In genomic region chr17:17120294-17120693, GRCh38 we compare ENCODE assay signal across 8 cellular contexts.
DNase-seq lines count a peak whose midpoint lies in the region; ATAC-seq and TF ChIP-seq lines count a peak whose summit lies in the region.
"Had no signal": no experiment of that assay in that cellular context is flagged by ENCODE, and none has a peak within 500 bp of the region (broad histone marks: within the 10 kb centered on the region; RNA-seq: fewer than 3 reads in every experiment).

No MANE protein-coding gene starts in this region.

- no peaks in the 10 kb centered on the region for H3K36me3 Mint-ChIP-seq in activated naive CD8-positive, alpha-beta T cell

- DNase-seq in right atrium auricular region (ENCODE audit: low spot score) (no peak), stomach (no peak)
- DNase-seq: cerebellar nuclear complex had no signal

- H3K4me3 ChIP-seq in HEK293 (ENCODE audit: low read depth, low read length) (no peak overlapping the region), right atrium auricular region (no peak overlapping the region), stomach (no peak overlapping the region)

- H3K4me3 Mint-ChIP-seq in activated naive CD8-positive, alpha-beta T cell: no peak overlapping the region

- POLR2A ChIA-PET in HEK293 (lab: Yijun Ruan, JAX): no interaction called here

- CTCF ChIA-PET in HEK293 (lab: Yijun Ruan, JAX): interaction anchor here (0.5 to 4.8 kb wide), 6 partner anchors 10 to 120 kb away, joined by 3 to 20 read pairs (median 3); no protein-coding TSS in a partner anchor

- no peaks in the 10 kb centered on the region for H3K9me3 Mint-ChIP-seq in activated naive CD8-positive, alpha-beta T cell (ENCODE audit: low read depth)

- ATAC-seq in HG03095 (IDR thresholded peaks at IDR 0.05; ENCODE audit: unreplicated experiment): no peak
- no peak for ATAC-seq in GM19351 (IDR thresholded peaks at IDR 0.05; ENCODE audit: unreplicated experiment)
- no peak for ATAC-seq in HG03280 (IDR thresholded peaks at IDR 0.05; ENCODE audit: unreplicated experiment)

- 38 to 65% (median 51%) methylated on average over 4 of the region's 4 CpGs for WGBS in stomach, 5 donors

- no peaks in the 10 kb centered on the region for H3K9me3 ChIP-seq in HEK293 (ENCODE audit: control insufficient read depth, insufficient read depth, low read depth, low read length)
- H3K9me3 ChIP-seq in right atrium auricular region: no peaks in the 10 kb centered on the region
- no peaks in the 10 kb centered on the region for H3K9me3 ChIP-seq in stomach

- peak overlapping the region; percentile 94 for H3K27ac Mint-ChIP-seq in activated naive CD8-positive, alpha-beta T cell

- H3K4me1 ChIP-seq in HEK293 (ENCODE audit: control insufficient read depth, insufficient read depth, low read length) (no peaks in the 10 kb centered on the region), right atrium auricular region (peaks cover 2 to 62% of the 10 kb centered on the region in 2 donors), stomach (peaks cover 51 to 90% (median 70%) of the 10 kb centered on the region in 4 donors)

- H3K27ac ChIP-seq in HEK293 (ENCODE audit: extremely low read depth, low read depth, low read length) (0 out of 2 replicates have a peak overlapping the region, but pooled peaks have one; percentile 5), right atrium auricular region (peak overlapping the region; percentile 42 to 60), stomach (peak overlapping the region; percentile 32 to 86 (median 79))

- intact Hi-C loops in stomach (cut with DNase I; ENCODE audit: low total_unique reads): no loop called here

- no peak for TF ChIP-seq EP300 in stomach (IDR thresholded peaks at IDR 0.05)

- no peak for TF ChIP-seq POLR2A in stomach (IDR thresholded peaks at IDR 0.05)

- H3K4me1 Mint-ChIP-seq in activated naive CD8-positive, alpha-beta T cell (ENCODE audit: low read depth): peaks cover 80% of the 10 kb centered on the region

- H3K36me3 ChIP-seq in HEK293 (ENCODE audit: control insufficient read depth in 2 of 2, insufficient read depth in 1 of 2, low read length in 2 of 2) (no peaks in the 10 kb centered on the region; a peak in 1 of 3 replicates), right atrium auricular region (no peaks in the 10 kb centered on the region), stomach (no peaks in the 10 kb centered on the region)

- no peaks in the 10 kb centered on the region for H3K27me3 Mint-ChIP-seq in activated naive CD8-positive, alpha-beta T cell

- H3K27me3 ChIP-seq in right atrium auricular region: no peaks in the 10 kb centered on the region
- H3K27me3 ChIP-seq in stomach: no peaks in the 10 kb centered on the region

- TF ChIP-seq CTCF in HEK293 (tag by site-specific recombination; IDR thresholded peaks at IDR 0.05) (no peak), right atrium auricular region (IDR thresholded peaks at IDR 0.05) (no peak), stomach (IDR thresholded peaks at IDR 0.05) (no peak)

TF ChIP-seq in HEK293, 187 proteins besides CTCF, POLR2A, EP300 and RAD21 (continues in another document):
- TF ChIP-seq ZNF394 (tag by site-specific recombination; IDR thresholded peaks at IDR 0.05; ENCODE audit: borderline replicate concordance) (no peak), ZNF843 (tag by site-specific recombination; IDR thresholded peaks at IDR 0.05) (no peak), GLI4 (tag by site-specific recombination; IDR thresholded peaks at IDR 0.05) (no peak), GLIS2 (tag by site-specific recombination; IDR thresholded peaks at IDR 0.05) (no peak), ZNF23 (tag by site-specific recombination; IDR thresholded peaks at IDR 0.05; ENCODE audit: borderline replicate concordance) (no peak), ZNF341 (tag by site-specific recombination; IDR thresholded peaks at IDR 0.05; ENCODE audit: low read depth) (no peak), ZNF155 (tag by site-specific recombination; IDR thresholded peaks at IDR 0.05) (no peak), ZNF398 (tag by site-specific recombination; IDR thresholded peaks at IDR 0.05) (no peak), ZNF677 (tag by site-specific recombination; IDR thresholded peaks at IDR 0.05) (no peak), ZNF449 (tag by site-specific recombination; IDR thresholded peaks at IDR 0.05) (no peak), ZSCAN4 (tag by site-specific recombination; IDR thresholded peaks at IDR 0.05) (no peak), ZNF514 (tag by site-specific recombination; IDR thresholded peaks at IDR 0.05) (no peak), ZNF518A (tag by site-specific recombination; conservative IDR thresholded peaks at IDR 0.05; ENCODE audit: low read depth) (no peak), ZFP69B (tag by site-specific recombination; IDR thresholded peaks at IDR 0.05) (no peak), ZNF530 (tag by site-specific recombination; IDR thresholded peaks at IDR 0.05; ENCODE audit: low read depth) (no peak), ZSCAN23 (tag by site-specific recombination; IDR thresholded peaks at IDR 0.05) (no peak), ZNF664 (tag by site-specific recombination; IDR thresholded peaks at IDR 0.05) (no peak), MZF1 (tag by site-specific recombination; IDR thresholded peaks at IDR 0.05; ENCODE audit: borderline replicate concordance) (no peak)

Comparison
In these comparisons a context has a peak if more than half of its experiments do, and no peak if none do; other contexts are left out.
1. H3K27ac ChIP-seq: peak in every context shown above with its lines; median percentile 79 in stomach; 51 in right atrium auricular region; 5 in HEK293.